Comparison of ENCODE assay signal across 20 cellular contexts in the genomic region with DNA sequence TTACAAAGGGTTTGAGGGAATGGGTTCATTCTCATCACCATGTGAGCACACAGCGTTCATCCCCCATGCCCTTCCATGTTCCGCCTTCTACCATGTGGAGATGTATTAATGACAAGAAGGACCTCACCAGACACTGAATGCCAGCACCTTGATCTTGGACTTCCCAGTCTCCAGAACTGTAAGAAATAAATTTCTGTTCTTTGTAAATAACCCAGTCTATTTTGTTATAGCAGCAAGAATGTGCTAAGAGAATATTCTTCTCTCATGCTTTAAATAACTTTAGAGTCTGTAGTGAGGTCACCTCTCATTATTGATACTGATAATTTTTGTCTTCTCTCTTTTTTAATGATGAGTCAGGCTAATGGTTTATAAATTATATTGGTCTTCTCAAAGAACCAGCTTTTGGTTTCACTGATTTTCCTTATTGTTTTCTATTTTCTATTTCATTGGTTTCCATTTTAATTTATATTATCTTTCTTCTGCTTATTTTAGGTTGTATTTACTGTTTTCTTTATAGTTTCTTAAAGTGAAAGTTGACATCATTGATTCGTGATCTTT.
"Had no signal": no experiment of that assay in that cellular context is flagged by ENCODE, and none has a peak within 500 bp of the region (broad histone marks: within the 10 kb centered on the region; RNA-seq: fewer than 3 reads in every experiment).

No MANE protein-coding gene starts in this region.

- DNase-seq: IMR-90, MV-4-11, NCI-H1048, NCI-H1105, NCI-H1417, NCI-H1436 treated with DMSO at 0.1 percent for 48 hours, NCI-H1694, NCI-H187 treated with DMSO at 0.1 percent for 48 hours, NCI-H2081, NCI-H2107, NCI-H2227 treated with DMSO at 0.1 percent for 48 hours, NCI-H524, NCI-H526 treated with DMSO at 0.1 percent for 48 hours, NCI-H748 treated with DMSO at 0.1 percent for 48 hours, SHP77, SK-N-SH, SW 1271, T-cell had no signal

- H3K27ac Mint-ChIP-seq: T-cell had no signal

- H3K9me3 Mint-ChIP-seq: T-cell had no signal

- H3K27ac ChIP-seq: KMS-11, RWPE1 had no signal

- H3K4me3 Mint-ChIP-seq: T-cell had no signal

- H3K36me3 Mint-ChIP-seq: T-cell had no signal

- H3K27me3 Mint-ChIP-seq: T-cell had no signal

- ATAC-seq: T-cell had no signal

- H3K9ac ChIP-seq: KMS-11, SK-N-SH had no signal

- H3K9me3 ChIP-seq: SK-N-SH had no signal

- H3K4me2 ChIP-seq: KMS-11, SK-N-SH had no signal
